ENCODE assay signal across 20 cellular contexts in genomic region chr6:32658268-32658897, GRCh38. TPM values are rescaled to one million over a fixed set of nuclear protein-coding genes. Genes with fewer than 3 reads are reported as not detected.
DNase-seq lines count a peak whose midpoint lies in the region; ATAC-seq, FAIRE-seq and TF ChIP-seq lines count a peak whose summit lies in the region.
"Had no signal": no experiment of that assay in that cellular context is flagged by ENCODE, and none has a peak within 500 bp of the region (broad histone marks: within the 10 kb centered on the region; RNA-seq: fewer than 3 reads in every experiment).

No MANE protein-coding gene starts in this region.

- H3K36me3 ChIP-seq in right lobe of liver (no peaks in the 10 kb centered on the region), HepG2 (replicated peaks in 1 of 2; ENCODE audit: control insufficient read depth in 1 of 2, insufficient read depth in 2 of 2, low read length in 2 of 2) (no peaks in the 10 kb centered on the region), HUES6 (ENCODE audit: control insufficient read depth, insufficient read depth, low read length) (peaks cover 8% of the 10 kb centered on the region; the same call in 1 of the 2 replicates), upper lobe of right lung (no peaks in the 10 kb centered on the region), testis (ENCODE audit: low read depth, missing control alignments) (no peaks in the 10 kb centered on the region)

- H3K27ac ChIP-seq in right lobe of liver = no peak overlapping the region
- no peak overlapping the region for H3K27ac ChIP-seq in HepG2 (ENCODE audit: extremely low read length, insufficient read depth, low read length)
- peak overlapping the region; percentile 62; the same call in 1 of the 2 replicates for H3K27ac ChIP-seq in HUES6 (ENCODE audit: low read depth, low read length)
- H3K27ac ChIP-seq in upper lobe of right lung = no peak overlapping the region
- no peak overlapping the region for H3K27ac ChIP-seq in testis
- H3K27ac ChIP-seq in coronary artery = no peak overlapping the region

- CTCF ChIA-PET in HepG2 (lab: Yijun Ruan, JAX; ENCODE audit: low intra/inter-chr PET ratio, low total read pairs) = no interaction called here

- no peaks in the 10 kb centered on the region for H3K9me3 ChIP-seq in right lobe of liver
- H3K9me3 ChIP-seq in HepG2 (ENCODE audit: low read length) = no peaks in the 10 kb centered on the region
- peaks cover 4% of the 10 kb centered on the region; the same call in 1 of the 2 replicates for H3K9me3 ChIP-seq in HUES6 (ENCODE audit: control insufficient read depth, insufficient read depth, low read depth, low read length)
- no peaks in the 10 kb centered on the region for H3K9me3 ChIP-seq in upper lobe of right lung
- no peaks in the 10 kb centered on the region for H3K9me3 ChIP-seq in testis

- no peaks in the 10 kb centered on the region for H3K27me3 ChIP-seq in right lobe of liver
- H3K27me3 ChIP-seq in HepG2 (ENCODE audit: control insufficient read depth in 1 of 2, insufficient read depth in 2 of 2, low read length in 2 of 2) = no peaks in the 10 kb centered on the region
- H3K27me3 ChIP-seq in HUES6 (ENCODE audit: control insufficient read depth, insufficient read depth, low read length) = no peaks in the 10 kb centered on the region
- H3K27me3 ChIP-seq in upper lobe of right lung = no peaks in the 10 kb centered on the region
- no peaks in the 10 kb centered on the region for H3K27me3 ChIP-seq in testis

- DNase-seq in right lobe of liver = no peak
- DNase-seq in HepG2 (ENCODE audit: low spot score) = no peak
- no peak for DNase-seq in upper lobe of right lung
- no peak for DNase-seq in testis
- DNase-seq in coronary artery (ENCODE audit: low spot score) = no peak
- DNase-seq in activated CD4-positive, alpha-beta T cell treated with anti-CD3 and anti-CD28 coated beads for 4 hours = no peak
- DNase-seq: Calu3; CD4-positive, alpha-beta T cell; DMS79 treated with DMSO at 0.1 percent for 48 hours; GDM1; HCEC 1CT; NCI-H146; NCI-H2107; NCI-H226; NCI-H526 treated with DMSO at 0.1 percent for 48 hours; NK-92 treated with Interleukin-12 subunit alpha and Interleukin-12 subunit beta, amount 100 ng/mL, for 24 hours; PC-3 had no signal

- POLR2A ChIA-PET in HepG2 (lab: Yijun Ruan, JAX) = no interaction called here

- TF ChIP-seq POLR2A in right lobe of liver (IDR thresholded peaks at IDR 0.05) = no peak
- no peak for TF ChIP-seq POLR2A in HepG2 (IDR thresholded peaks at IDR 0.05; ENCODE audit: insufficient read depth in 1 of 2, low read depth in 2 of 2, low read length in 2 of 2)
- TF ChIP-seq POLR2A in testis (IDR thresholded peaks at IDR 0.05) = no peak

- H3K79me2 ChIP-seq in HepG2 (ENCODE audit: insufficient read depth, low read length) = no peaks in the 10 kb centered on the region

- H3K4me3 ChIP-seq in right lobe of liver = no peak overlapping the region
- no peak overlapping the region for H3K4me3 ChIP-seq in HepG2 (replicated peaks in 1 of 3; ENCODE audit: insufficient read depth in 1 of 3, low read depth in 2 of 3, low read length in 3 of 3)
- no peak overlapping the region; the same call in 1 of the 2 replicates for H3K4me3 ChIP-seq in HUES6 (ENCODE audit: low read depth, low read length)
- H3K4me3 ChIP-seq in upper lobe of right lung = no peak overlapping the region
- no peak overlapping the region for H3K4me3 ChIP-seq in testis
- H3K4me3 ChIP-seq in coronary artery = no peak overlapping the region

- H3K27me3 Mint-ChIP-seq in dendritic cell treated with granulocyte-macrophage colony-stimulating factor and Interleukin-4, amounts not matched to agents 40 ng/mL and 50 ng/mL, for 4 days = no peaks in the 10 kb centered on the region
- H3K27me3 Mint-ChIP-seq: CD4-positive, alpha-beta T cell had no signal

- no peaks in the 10 kb centered on the region for H4K20me1 ChIP-seq in HepG2 (ENCODE audit: insufficient read depth, low read length)

- no peak for FAIRE-seq in HepG2 (lab: Jason Lieb, UNC)
- FAIRE-seq: A204.1 had no signal

- H3K27ac Mint-ChIP-seq in dendritic cell treated with granulocyte-macrophage colony-stimulating factor and Interleukin-4, amounts not matched to agents 40 ng/mL and 50 ng/mL, for 4 days = peak overlapping the region; percentile 54
- H3K27ac Mint-ChIP-seq: CD4-positive, alpha-beta T cell had no signal

- peak in 3 of 4 donors; percentile 30 to 56 (median 44) for ATAC-seq in right lobe of liver
- ATAC-seq in HepG2 = no peak
- ATAC-seq in upper lobe of right lung = peak; percentile 86
- ATAC-seq: PC-3 had no signal

- no peak overlapping the region for H3K4me2 ChIP-seq in HepG2 (ENCODE audit: low read depth, low read length)

- intact Hi-C loops in right lobe of liver (cut with DNase I) = no loop called here
- intact Hi-C loops in HepG2 (cut with micrococcal nuclease; ENCODE audit: unreplicated experiment) = no loop called here
- intact Hi-C loops in dendritic cell treated with granulocyte-macrophage colony-stimulating factor and Interleukin-4, amounts not matched to agents 40 ng/mL and 50 ng/mL, for 4 days (cut with micrococcal nuclease) = no loop called here
- intact Hi-C loops in upper lobe of right lung (cut with DNase I) = no loop called here
- intact Hi-C loops in testis (cut with DNase I; ENCODE audit: low total_unique reads) = no loop called here

- H3K4me1 ChIP-seq in right lobe of liver (no peaks in the 10 kb centered on the region), HepG2 (ENCODE audit: insufficient read depth, low read length) (peaks cover 7% of the 10 kb centered on the region; the same call in 1 of the 2 replicates), HUES6 (ENCODE audit: control insufficient read depth, insufficient read depth, low read length) (peaks cover 18% of the 10 kb centered on the region), upper lobe of right lung (no peaks in the 10 kb centered on the region), testis (no peaks in the 10 kb centered on the region)

- TF ChIP-seq RAD21 in HepG2 (CRISPR knock-in tag; IDR thresholded peaks at IDR 0.05) = no peak

- in situ Hi-C loops in HepG2 (cut with HindIII; ENCODE audit: extremely low pct_ligation_motif_present, low pct_unique_long_range_greater_than_20kb) = no loop called here

- H3K9me3 Mint-ChIP-seq in dendritic cell treated with granulocyte-macrophage colony-stimulating factor and Interleukin-4, amounts not matched to agents 40 ng/mL and 50 ng/mL, for 4 days = no peaks in the 10 kb centered on the region
- H3K9me3 Mint-ChIP-seq: CD4-positive, alpha-beta T cell had no signal

- TF ChIP-seq CTCF in right lobe of liver (IDR thresholded peaks at IDR 0.05) (no peak), HepG2 (CRISPR knock-in tag; IDR thresholded peaks at IDR 0.05) (no peak), upper lobe of right lung (IDR thresholded peaks at IDR 0.05) (no peak), testis (IDR thresholded peaks at IDR 0.05) (no peak), coronary artery (IDR thresholded peaks at IDR 0.05) (no peak)

- 50% methylated on average over 2 of the region's 6 CpGs for WGBS in right lobe of liver (ENCODE audit: insufficient coverage, low coverage, low lambda C conversion rate, missing lambda C conversion rate)
- 10% methylated on average over 5 of the region's 6 CpGs for WGBS in HepG2 (ENCODE audit: low lambda C conversion rate)
- 42 to 85% methylated on average over 5 of the region's 6 CpGs for WGBS in testis, 2 donors

- H3K36me3 Mint-ChIP-seq in dendritic cell treated with granulocyte-macrophage colony-stimulating factor and Interleukin-4, amounts not matched to agents 40 ng/mL and 50 ng/mL, for 4 days (ENCODE audit: low read depth) = peaks cover 68% of the 10 kb centered on the region

- TF ChIP-seq EP300 in HepG2 (IDR thresholded peaks at IDR 0.05; ENCODE audit: low read depth in 2 of 2, low read length in 2 of 2) (no peak), HepG2 (CRISPR knock-in tag; IDR thresholded peaks at IDR 0.05; ENCODE audit: borderline replicate concordance) (no peak)

- H3K9ac ChIP-seq in HepG2 (ENCODE audit: insufficient read depth, low read depth, low read length) = no peak overlapping the region
- H3K9ac ChIP-seq in HUES6 (ENCODE audit: low read length) = peak overlapping the region; percentile 21

- H3K4me1 Mint-ChIP-seq in dendritic cell treated with granulocyte-macrophage colony-stimulating factor and Interleukin-4, amounts not matched to agents 40 ng/mL and 50 ng/mL, for 4 days (ENCODE audit: low read depth) = peaks cover 51% of the 10 kb centered on the region

- no TSS peak for BruUV-seq in HepG2 (replicated peaks; lab: Mats Ljungman, UMichigan)

- peak overlapping the region; percentile 11 for H3K4me3 Mint-ChIP-seq in dendritic cell treated with granulocyte-macrophage colony-stimulating factor and Interleukin-4, amounts not matched to agents 40 ng/mL and 50 ng/mL, for 4 days
- H3K4me3 Mint-ChIP-seq: CD4-positive, alpha-beta T cell had no signal

- no peak overlapping the region for H2AFZ ChIP-seq in HepG2 (ENCODE audit: low read length)

RNA-seq across cellular contexts. Expression of gene HLA-DQB1, which starts 8.1 kb away (rescaled TPM):
- total RNA-seq in right lobe of liver (10 to 100 TPM in 2 of 6 experiments, 1 to 10 TPM in 1, under 1 TPM in 2, not detected in 1; 0.33 to 14.7 (median 1.7) TPM), HepG2 (2016; rRNA removed; fragmentation: Illumina TruSeq; extraction: Trizol) (not detected in 2 replicates), upper lobe of right lung (94.9 TPM), testis (1 to 10 TPM in 1 of 2 donors, under 1 TPM in 1; 0.08 to 1.7 TPM)
- total RNA-seq in HepG2 (2016; cell fraction: cytosol; rRNA removed; fragmentation: Illumina TruSeq; extraction: Trizol; ENCODE audit: low read depth) = not detected in 2 replicates
- not detected in 2 replicates for total RNA-seq in HepG2 (2016; cell fraction: insoluble cytoplasmic fraction; rRNA removed; fragmentation: Illumina TruSeq; extraction: Trizol)
- not detected in 2 replicates for total RNA-seq in HepG2 (2016; cell fraction: membrane; rRNA removed; fragmentation: Illumina TruSeq; extraction: Trizol)
- not detected in 2 replicates for total RNA-seq in HepG2 (2016; cell fraction: nucleus; rRNA removed; fragmentation: Illumina TruSeq; extraction: Trizol)
- polyA plus RNA-seq in HepG2 (2011; rRNA removed) (not detected in 2 replicates), testis (ENCODE audit: insufficient read depth, low read depth, low replicate concordance) (7.7 TPM)
- polyA plus RNA-seq in HepG2 (2011; cell fraction: cytosol; rRNA removed) = 0.08 and 0.21 TPM in 2 replicates
- polyA plus RNA-seq in HepG2 (2011; cell fraction: nucleus; rRNA removed) = 0.10 and 0.18 TPM in 2 replicates
- not detected in 2 replicates for polyA plus RNA-seq in HepG2 (2012)
- not detected in 2 replicates for polyA plus RNA-seq in HepG2 (2016; cell fraction: cytosol; fragmentation: Illumina TruSeq; extraction: Trizol; ENCODE audit: low read depth)
- polyA plus RNA-seq in HepG2 (2016; cell fraction: insoluble cytoplasmic fraction; fragmentation: Illumina TruSeq; extraction: Trizol; ENCODE audit: low read depth) = not detected in 2 replicates
- polyA plus RNA-seq in HepG2 (2016; cell fraction: membrane; fragmentation: Illumina TruSeq; extraction: Trizol; ENCODE audit: low read depth) = not detected in 2 replicates
- polyA plus RNA-seq in HepG2 (2016; cell fraction: nucleus; fragmentation: Illumina TruSeq; extraction: Trizol; ENCODE audit: insufficient read depth, low read depth) = not detected in 2 replicates
- polyA minus RNA-seq in HepG2 (2011; rRNA and poly(A)+ RNA removed; ENCODE audit: low replicate concordance) = 0.14 TPM in 1 of 2 replicates, not detected in the other
- not detected in 2 replicates for polyA minus RNA-seq in HepG2 (2011; cell fraction: cytosol; rRNA and poly(A)+ RNA removed)
- polyA minus RNA-seq in HepG2 (2011; cell fraction: nucleus; rRNA and poly(A)+ RNA removed) = not detected in 2 replicates
- total RNA-seq: PC-3 had no signal

RNA-seq across cellular contexts. Expression of gene HLA-DQA1, which starts 21.2 kb away (rescaled TPM):
- 10 to 100 TPM in 3 of 6 experiments, under 1 TPM in 3; 0.31 to 15.9 (median 5.4) TPM for total RNA-seq in right lobe of liver
- total RNA-seq in HepG2 (2016; rRNA removed; fragmentation: Illumina TruSeq; extraction: Trizol) = not detected in 2 replicates
- not detected in 2 replicates for total RNA-seq in HepG2 (2016; cell fraction: cytosol; rRNA removed; fragmentation: Illumina TruSeq; extraction: Trizol; ENCODE audit: low read depth)
- not detected in 2 replicates for total RNA-seq in HepG2 (2016; cell fraction: insoluble cytoplasmic fraction; rRNA removed; fragmentation: Illumina TruSeq; extraction: Trizol)
- not detected in 2 replicates for total RNA-seq in HepG2 (2016; cell fraction: membrane; rRNA removed; fragmentation: Illumina TruSeq; extraction: Trizol)
- total RNA-seq in HepG2 (2016; cell fraction: nucleus; rRNA removed; fragmentation: Illumina TruSeq; extraction: Trizol) = not detected in 2 replicates
- polyA plus RNA-seq in HepG2 (2011; rRNA removed) = not detected in 2 replicates
- polyA plus RNA-seq in HepG2 (2011; cell fraction: cytosol; rRNA removed) = 0.06 TPM in 1 of 2 replicates, not detected in the other
- 0.14 and 0.31 TPM in 2 replicates for polyA plus RNA-seq in HepG2 (2011; cell fraction: nucleus; rRNA removed)
- not detected in 2 replicates for polyA plus RNA-seq in HepG2 (2012)
- polyA plus RNA-seq in HepG2 (2016; cell fraction: cytosol; fragmentation: Illumina TruSeq; extraction: Trizol; ENCODE audit: low read depth) = not detected in 2 replicates
- polyA plus RNA-seq in HepG2 (2016; cell fraction: insoluble cytoplasmic fraction; fragmentation: Illumina TruSeq; extraction: Trizol; ENCODE audit: low read depth) = not detected in 2 replicates
- polyA plus RNA-seq in HepG2 (2016; cell fraction: membrane; fragmentation: Illumina TruSeq; extraction: Trizol; ENCODE audit: low read depth) = not detected in 2 replicates
- polyA plus RNA-seq in HepG2 (2016; cell fraction: nucleus; fragmentation: Illumina TruSeq; extraction: Trizol; ENCODE audit: insufficient read depth, low read depth) = not detected in 2 replicates
- 0.89 TPM in 1 of 2 replicates, not detected in the other for polyA minus RNA-seq in HepG2 (2011; rRNA and poly(A)+ RNA removed; ENCODE audit: low replicate concordance)
- not detected in 2 replicates for polyA minus RNA-seq in HepG2 (2011; cell fraction: cytosol; rRNA and poly(A)+ RNA removed)
- polyA minus RNA-seq in HepG2 (2011; cell fraction: nucleus; rRNA and poly(A)+ RNA removed) = not detected in 2 replicates
- 111 TPM for total RNA-seq in upper lobe of right lung
- total RNA-seq in testis = 1 to 10 TPM in 1 of 2 donors, under 1 TPM in 1; 0.94 to 1.6 TPM
- 33.9 TPM for polyA plus RNA-seq in testis (ENCODE audit: insufficient read depth, low read depth, low replicate concordance)
- total RNA-seq: PC-3 had no signal
